In genomic region chr19:15125232-15126067, GRCh38 we compare ENCODE assay signal across 8 cellular contexts. TPM values are rescaled to one million over a fixed set of nuclear protein-coding genes. Genes with fewer than 3 reads are reported as not detected.
DNase-seq lines count a peak whose midpoint lies in the region; FAIRE-seq and TF ChIP-seq lines count a peak whose summit lies in the region.

No MANE protein-coding gene starts in this region.

- no peak for TF ChIP-seq CTCF in HFF-Myc (IDR thresholded peaks at IDR 0.05; ENCODE audit: low read depth, low read length, missing control alignments)

- H3K27me3 ChIP-seq in SJSA1 (replicated peaks) (no peaks in the 10 kb centered on the region), neuron (ENCODE audit: insufficient read depth, low read length) (peaks cover 2% of the 10 kb centered on the region)

- H3K4me3 ChIP-seq in HFF-Myc (replicated peaks; ENCODE audit: low read depth, low read length), result peak overlapping the region; percentile 92
- peak overlapping the region; percentile 71 for H3K4me3 ChIP-seq in SJSA1
- peak overlapping the region; percentile 75 for H3K4me3 ChIP-seq in neuron (ENCODE audit: low read length)

- peak overlapping the region; percentile 75 for H3K27ac ChIP-seq in SJSA1

- H3K27me3 Mint-ChIP-seq in activated naive CD4-positive, alpha-beta T cell treated with anti-CD3 and anti-CD28 coated beads for 36 hours (ENCODE audit: low read depth), result no peaks in the 10 kb centered on the region

- H3K9me3 ChIP-seq in SJSA1 (replicated peaks) (no peaks in the 10 kb centered on the region), neuron (ENCODE audit: low read length) (no peaks in the 10 kb centered on the region)

- H3K36me3 ChIP-seq in SJSA1 (peaks cover 43% of the 10 kb centered on the region), neuron (ENCODE audit: insufficient read depth, low read length) (peaks cover 15% of the 10 kb centered on the region)

- CTCF ChIA-PET in activated naive CD4-positive, alpha-beta T cell treated with anti-CD3 and anti-CD28 coated beads for 36 hours (lab: Charles Lee), result interaction anchor here (0.6 to 1.2 kb wide), 4 partner anchors 24 to 245 kb away, joined by 3 to 4 read pairs (median 4); no protein-coding TSS in a partner anchor

- no peak for FAIRE-seq in frontal cortex (lab: Jason Lieb, UNC)

- peaks cover 14% of the 10 kb centered on the region for H3K36me3 Mint-ChIP-seq in activated naive CD4-positive, alpha-beta T cell treated with anti-CD3 and anti-CD28 coated beads for 36 hours (ENCODE audit: low read depth)

- DNase-seq in GM04504 (ENCODE audit: low read depth), result peak; percentile 93
- DNase-seq in HFF-Myc (ENCODE audit: extremely low read depth, low read depth), result peak; percentile 89
- DNase-seq in MV-4-11 (lab: John Stamatoyannopoulos, UW), result peak; percentile 99
- DNase-seq in SJSA1 (ENCODE audit: low read depth in 1 of 2, low spot score in 2 of 2), result peak; percentile 99
- peak; percentile 99 for DNase-seq in activated naive CD4-positive, alpha-beta T cell treated with anti-CD3 and anti-CD28 coated beads for 36 hours
- DNase-seq in frontal cortex (ENCODE audit: low spot score in 2 of 2), result peak; percentile 90 to 96
- DNase-seq in stromal cell of bone marrow (ENCODE audit: low read depth), result peak; percentile 95

- H3K4me1 ChIP-seq in SJSA1 (replicated peaks), result peaks cover 33% of the 10 kb centered on the region
- peaks cover 12% of the 10 kb centered on the region for H3K4me1 ChIP-seq in neuron (ENCODE audit: insufficient read depth, low read length)

- no peaks in the 10 kb centered on the region for H3K9me3 Mint-ChIP-seq in activated naive CD4-positive, alpha-beta T cell treated with anti-CD3 and anti-CD28 coated beads for 36 hours

- H3K4me3 Mint-ChIP-seq in activated naive CD4-positive, alpha-beta T cell treated with anti-CD3 and anti-CD28 coated beads for 36 hours, result peak overlapping the region; percentile 88

- H2AFZ ChIP-seq in neuron (ENCODE audit: low read depth, low read length), result peak overlapping the region; percentile 91

- intact Hi-C loops in activated naive CD4-positive, alpha-beta T cell treated with anti-CD3 and anti-CD28 coated beads for 36 hours (cut with micrococcal nuclease), result loop anchor here (1.0 to 10.0 kb wide), 6 partner anchors 209 to 1952 kb away; partner anchors contain the start of genes AKAP8, AP1M1, BRD4 and HAUS8

- H3K27ac Mint-ChIP-seq in activated naive CD4-positive, alpha-beta T cell treated with anti-CD3 and anti-CD28 coated beads for 36 hours, result peak overlapping the region; percentile 94

- peaks cover 31% of the 10 kb centered on the region for H3K4me1 Mint-ChIP-seq in activated naive CD4-positive, alpha-beta T cell treated with anti-CD3 and anti-CD28 coated beads for 36 hours (ENCODE audit: low read depth)

RNA-seq across cellular contexts. Expression of gene SYDE1, which starts 18.2 kb away (rescaled TPM):
- total RNA-seq in SJSA1 (2014; rRNA removed; shearing (Covaris generic)), result 117 and 118 TPM in 2 replicates
- 1 to 10 TPM in 1 of 2 experiments, under 1 TPM in 1; 0.67 to 1.1 TPM for total RNA-seq in activated naive CD4-positive, alpha-beta T cell treated with anti-CD3 and anti-CD28 coated beads for 36 hours
- 1.2 TPM for total RNA-seq in frontal cortex

RNA-seq across cellular contexts. Expression of gene OR1I1, which starts 43.4 kb away (rescaled TPM):
- not detected in 2 replicates for total RNA-seq in SJSA1 (2014; rRNA removed; shearing (Covaris generic))
- total RNA-seq in activated naive CD4-positive, alpha-beta T cell treated with anti-CD3 and anti-CD28 coated beads for 36 hours, result not detected
- total RNA-seq in frontal cortex, result under 0.01 TPM

Comparison
In these comparisons a context has a peak if more than half of its experiments do, and no peak if none do; other contexts are left out.
1. Peak in every context shown above with its lines: DNase-seq, H3K4me3 ChIP-seq and H3K27ac ChIP-seq.
2. RNA of gene SYDE1, which starts 18.2 kb away (total RNA-seq): 117 to 118 TPM in SJSA1; 1.2 TPM in frontal cortex (single experiment) and 0.67 to 1.1 TPM in activated naive CD4-positive, alpha-beta T cell treated with anti-CD3 and anti-CD28 coated beads for 36 hours; every median in the first group is over 10 times any median in the second.